In the genomic region with DNA sequence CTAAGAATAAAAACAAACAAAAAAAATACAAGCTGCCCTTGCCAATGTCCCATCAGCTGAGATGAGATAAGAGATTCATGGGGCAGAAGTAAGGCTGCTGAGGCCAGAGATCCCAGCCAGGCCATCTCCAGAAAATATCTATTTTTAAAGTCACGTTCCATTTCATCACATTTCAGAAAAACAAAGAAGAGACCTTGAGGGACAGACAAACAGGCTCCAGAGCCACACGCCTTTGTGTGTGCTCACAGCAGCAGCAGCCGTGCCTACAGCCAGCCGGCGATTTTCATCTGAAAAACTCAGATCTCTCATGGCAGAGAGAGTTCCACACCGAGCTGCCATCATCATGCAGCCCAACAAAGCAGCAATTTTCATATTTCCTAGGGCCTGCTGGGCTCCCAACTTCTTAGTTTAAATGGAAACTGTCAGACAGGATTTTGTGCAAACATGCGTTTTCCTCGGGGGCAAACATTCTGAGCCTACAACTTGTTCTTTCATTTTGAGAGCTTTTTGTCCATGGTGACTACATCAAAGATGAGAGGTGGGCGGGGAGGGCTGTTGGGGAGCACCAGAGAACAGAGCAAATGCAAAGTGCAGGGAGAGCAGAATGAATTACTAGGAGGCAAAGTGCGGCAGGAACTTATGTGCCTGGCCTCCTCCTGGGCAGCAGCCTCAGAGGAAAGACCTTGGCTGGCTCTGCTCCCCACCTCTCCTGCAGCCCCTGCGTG, we compare ENCODE assay signal across 11 cellular contexts. TPM values are rescaled to one million over a fixed set of nuclear protein-coding genes. Genes with fewer than 3 reads are reported as not detected.
DNase-seq lines count a peak whose midpoint lies in the region; ATAC-seq and TF ChIP-seq lines count a peak whose summit lies in the region.
"Had no signal": no experiment of that assay in that cellular context is flagged by ENCODE, and none has a peak within 500 bp of the region (broad histone marks: within the 10 kb centered on the region; RNA-seq: fewer than 3 reads in every experiment).

No MANE protein-coding gene starts in this region.

- H3K36me3 Mint-ChIP-seq in activated naive CD4-positive, alpha-beta T cell treated with anti-CD3 and anti-CD28 coated beads, Interleukin-2, amount 10 ng/mL, durations not matched to agents 7 days and 5 days, result no peaks in the 10 kb centered on the region

- ATAC-seq in body of pancreas (no peak), GM18873 (IDR thresholded peaks at IDR 0.05; ENCODE audit: low FRiP score, unreplicated experiment) (no peak)

- H4K20me1 ChIP-seq in Karpas-422 (ENCODE audit: insufficient read depth, low read depth, low read length), result no peaks in the 10 kb centered on the region

- H3K9me3 ChIP-seq in HEK293 (ENCODE audit: control insufficient read depth, insufficient read depth, low read depth, low read length) (no peaks in the 10 kb centered on the region), body of pancreas (no peaks in the 10 kb centered on the region), iPS-20b (ENCODE audit: insufficient read depth, low read depth, low read length) (no peaks in the 10 kb centered on the region), skeletal muscle satellite cell (replicated peaks; ENCODE audit: low read length) (no peaks in the 10 kb centered on the region), Karpas-422 (ENCODE audit: low read length) (no peaks in the 10 kb centered on the region)

- H3K9me3 Mint-ChIP-seq in activated naive CD4-positive, alpha-beta T cell treated with anti-CD3 and anti-CD28 coated beads, Interleukin-2, amount 10 ng/mL, durations not matched to agents 7 days and 5 days, result no peaks in the 10 kb centered on the region

- H3K4me2 ChIP-seq in skeletal muscle satellite cell (ENCODE audit: low read length) (peak overlapping the region; percentile 65), Karpas-422 (ENCODE audit: low read depth, low read length, poor library complexity, severe bottlenecking) (no peak overlapping the region)

- peaks cover 15% of the 10 kb centered on the region for H3K27me3 Mint-ChIP-seq in activated naive CD4-positive, alpha-beta T cell treated with anti-CD3 and anti-CD28 coated beads, Interleukin-2, amount 10 ng/mL, durations not matched to agents 7 days and 5 days

- TF ChIP-seq POLR2A in body of pancreas (IDR thresholded peaks at IDR 0.05), result no peak

- H2AFZ ChIP-seq in Karpas-422 (ENCODE audit: low read length), result no peak overlapping the region

- no peaks in the 10 kb centered on the region for H3K4me1 Mint-ChIP-seq in activated naive CD4-positive, alpha-beta T cell treated with anti-CD3 and anti-CD28 coated beads, Interleukin-2, amount 10 ng/mL, durations not matched to agents 7 days and 5 days

- H3K27me3 ChIP-seq in body of pancreas, result no peaks in the 10 kb centered on the region
- H3K27me3 ChIP-seq in iPS-20b (ENCODE audit: insufficient read depth, low read length), result no peaks in the 10 kb centered on the region
- H3K27me3 ChIP-seq in skeletal muscle satellite cell (ENCODE audit: control insufficient read depth, insufficient read depth, low read length), result no peaks in the 10 kb centered on the region
- no peaks in the 10 kb centered on the region for H3K27me3 ChIP-seq in Karpas-422 (ENCODE audit: low read length)

- intact Hi-C loops in body of pancreas (cut with DNase I), result no loop called here

- DNase-seq in body of pancreas (no peak), COLO829 (ENCODE audit: low spot score) (no peak), Karpas-422 (no peak)
- no peak for DNase-seq in activated naive CD4-positive, alpha-beta T cell treated with anti-CD3 and anti-CD28 coated beads, Interleukin-2, amount 10 ng/mL, durations not matched to agents 7 days and 5 days
- DNase-seq: effector CD4-positive, alpha-beta T cell; occipital lobe had no signal

- H3K36me3 ChIP-seq in HEK293 (ENCODE audit: control insufficient read depth in 2 of 2, insufficient read depth in 1 of 2, low read length in 2 of 2) (no peaks in the 10 kb centered on the region), body of pancreas (replicated peaks in 1 of 2; ENCODE audit: insufficient read depth in 1 of 2, low read depth in 2 of 2) (no peaks in the 10 kb centered on the region), iPS-20b (ENCODE audit: insufficient read depth, low read depth, low read length) (no peaks in the 10 kb centered on the region), skeletal muscle satellite cell (ENCODE audit: insufficient read depth, low read length) (no peaks in the 10 kb centered on the region), Karpas-422 (ENCODE audit: insufficient read depth, low read length) (no peaks in the 10 kb centered on the region)

- H3K9ac ChIP-seq in iPS-20b (ENCODE audit: low read depth, low read length) (peak overlapping the region; percentile 62; the same call in 1 of the 2 replicates), skeletal muscle satellite cell (ENCODE audit: low read depth, low read length) (peak overlapping the region; percentile 10), Karpas-422 (ENCODE audit: low read length) (no peak overlapping the region)

- CTCF ChIA-PET in HEK293 (lab: Yijun Ruan, JAX), result interaction anchor here (0.7 to 1.5 kb wide), 3 partner anchors 41 to 189 kb away, joined by 3 to 5 read pairs (median 5); no protein-coding TSS in a partner anchor
- CTCF ChIA-PET in activated naive CD4-positive, alpha-beta T cell treated with anti-CD3 and anti-CD28 coated beads, Interleukin-2, amount 10 ng/mL, durations not matched to agents 7 days and 5 days (lab: Charles Lee), result interaction anchor here (0.7 kb wide), 1 partner anchor 25 kb away, joined by 4 read pairs; no protein-coding TSS in a partner anchor

- H3K79me2 ChIP-seq in Karpas-422 (ENCODE audit: low read length), result no peaks in the 10 kb centered on the region

- H3K4me3 ChIP-seq in HEK293 (ENCODE audit: low read depth, low read length), result no peak overlapping the region
- H3K4me3 ChIP-seq in body of pancreas, result no peak overlapping the region
- H3K4me3 ChIP-seq in iPS-20b (ENCODE audit: low read length), result peak overlapping the region; percentile 41; the same call in 1 of the 2 replicates
- H3K4me3 ChIP-seq in skeletal muscle satellite cell (ENCODE audit: low read length), result peak overlapping the region; percentile 4
- no peak overlapping the region for H3K4me3 ChIP-seq in Karpas-422 (ENCODE audit: low read length)

- TF ChIP-seq CTCF in HEK293 (tag by site-specific recombination; IDR thresholded peaks at IDR 0.05) (no peak), body of pancreas (IDR thresholded peaks at IDR 0.05) (no peak)

- H3K4me1 ChIP-seq in HEK293 (ENCODE audit: control insufficient read depth, insufficient read depth, low read length), result peaks cover 12% of the 10 kb centered on the region
- peaks cover 68% of the 10 kb centered on the region for H3K4me1 ChIP-seq in body of pancreas
- peaks cover 60% of the 10 kb centered on the region for H3K4me1 ChIP-seq in iPS-20b (ENCODE audit: insufficient read depth, low read length)
- H3K4me1 ChIP-seq in skeletal muscle satellite cell (ENCODE audit: control insufficient read depth, insufficient read depth, low read length), result peaks cover 15% of the 10 kb centered on the region
- no peaks in the 10 kb centered on the region for H3K4me1 ChIP-seq in Karpas-422 (ENCODE audit: low read length)

- H3K27ac Mint-ChIP-seq in activated naive CD4-positive, alpha-beta T cell treated with anti-CD3 and anti-CD28 coated beads, Interleukin-2, amount 10 ng/mL, durations not matched to agents 7 days and 5 days, result no peak overlapping the region

- WGBS in body of pancreas, 2 donors, result 27 to 28% methylated on average over 9 to 11 of the region's 11 CpGs

- H3K27ac ChIP-seq in HEK293 (ENCODE audit: extremely low read depth, low read depth, low read length) (no peak overlapping the region), body of pancreas (peak overlapping the region; percentile 63 to 86 (median 84)), iPS-20b (ENCODE audit: low read length) (peak overlapping the region; percentile 89), Karpas-422 (ENCODE audit: low read length) (no peak overlapping the region)
- H3K27ac ChIP-seq: HL-60 had no signal

- POLR2A ChIA-PET in HEK293 (lab: Yijun Ruan, JAX), result no interaction called here

- H3K9me2 ChIP-seq in Karpas-422 (replicated peaks; ENCODE audit: insufficient read depth, low read length), result no peaks in the 10 kb centered on the region

- no peak overlapping the region for H3K4me3 Mint-ChIP-seq in activated naive CD4-positive, alpha-beta T cell treated with anti-CD3 and anti-CD28 coated beads, Interleukin-2, amount 10 ng/mL, durations not matched to agents 7 days and 5 days

TF ChIP-seq in HEK293, 187 proteins besides CTCF, POLR2A, EP300 and RAD21 (continues in another document):
- no peak for TF ChIP-seq OVOL3 (tag by site-specific recombination; IDR thresholded peaks at IDR 0.05)
- TF ChIP-seq, protein P1, sequence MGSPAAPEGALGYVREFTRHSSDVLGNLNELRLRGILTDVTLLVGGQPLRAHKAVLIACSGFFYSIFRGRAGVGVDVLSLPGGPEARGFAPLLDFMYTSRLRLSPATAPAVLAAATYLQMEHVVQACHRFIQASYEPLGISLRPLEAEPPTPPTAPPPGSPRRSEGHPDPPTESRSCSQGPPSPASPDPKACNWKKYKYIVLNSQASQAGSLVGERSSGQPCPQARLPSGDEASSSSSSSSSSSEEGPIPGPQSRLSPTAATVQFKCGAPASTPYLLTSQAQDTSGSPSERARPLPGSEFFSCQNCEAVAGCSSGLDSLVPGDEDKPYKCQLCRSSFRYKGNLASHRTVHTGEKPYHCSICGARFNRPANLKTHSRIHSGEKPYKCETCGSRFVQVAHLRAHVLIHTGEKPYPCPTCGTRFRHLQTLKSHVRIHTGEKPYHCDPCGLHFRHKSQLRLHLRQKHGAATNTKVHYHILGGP (tag by site-specific recombination; IDR thresholded peaks at IDR 0.05), result no peak
- TF ChIP-seq ZNF785 (tag by site-specific recombination; IDR thresholded peaks at IDR 0.05), result no peak
- TF ChIP-seq ZFHX2 (tag by site-specific recombination; conservative IDR thresholded peaks at IDR 0.05), result 0 out of 2 replicates have a peak, but pooled peaks have one; percentile 23
- TF ChIP-seq, protein P2, sequence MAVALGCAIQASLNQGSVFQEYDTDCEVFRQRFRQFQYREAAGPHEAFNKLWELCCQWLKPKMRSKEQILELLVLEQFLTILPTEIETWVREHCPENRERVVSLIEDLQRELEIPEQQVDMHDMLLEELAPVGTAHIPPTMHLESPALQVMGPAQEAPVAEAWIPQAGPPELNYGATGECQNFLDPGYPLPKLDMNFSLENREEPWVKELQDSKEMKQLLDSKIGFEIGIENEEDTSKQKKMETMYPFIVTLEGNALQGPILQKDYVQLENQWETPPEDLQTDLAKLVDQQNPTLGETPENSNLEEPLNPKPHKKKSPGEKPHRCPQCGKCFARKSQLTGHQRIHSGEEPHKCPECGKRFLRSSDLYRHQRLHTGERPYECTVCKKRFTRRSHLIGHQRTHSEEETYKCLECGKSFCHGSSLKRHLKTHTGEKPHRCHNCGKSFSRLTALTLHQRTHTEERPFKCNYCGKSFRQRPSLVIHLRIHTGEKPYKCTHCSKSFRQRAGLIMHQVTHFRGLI (tag by site-specific recombination; IDR thresholded peaks at IDR 0.05), result peak; percentile 60; the same call in 1 of the 2 replicates
- TF ChIP-seq ZNF776 (tag by site-specific recombination; IDR thresholded peaks at IDR 0.05; ENCODE audit: borderline replicate concordance), result no peak

RNA-seq across cellular contexts. Expression of a gene that starts 38.8 kb away (rescaled TPM):
- total RNA-seq in body of pancreas, result 10 to 100 TPM; 22.6 to 35.6 TPM
- 17.5 and 19.5 TPM in 2 replicates for total RNA-seq in skeletal muscle satellite cell (2012; rRNA removed)
- total RNA-seq in Karpas-422 (2014; rRNA removed; shearing (Covaris generic); ENCODE audit: low replicate concordance), result 0.19 and 0.43 TPM in 2 replicates

Comparison
In these comparisons a context has a peak if more than half of its experiments do, and no peak if none do; other contexts are left out.
1. H3K27ac ChIP-seq: peak in body of pancreas (4 of 4) and iPS-20b (single experiment); none in HEK293 (single experiment) and Karpas-422 (single experiment).
2. H3K4me3 ChIP-seq: peak in iPS-20b (single experiment) and skeletal muscle satellite cell (single experiment); none in HEK293 (single experiment), body of pancreas (0 of 2) and Karpas-422 (single experiment).
3. RNA of a gene that starts 38.8 kb away (total RNA-seq): 22.6 to 35.6 TPM in body of pancreas; 0.19 to 0.43 TPM in Karpas-422; every median in the first group is over 10 times any median in the second.